Comparison of ENCODE assay signal across 28 cellular contexts in the genomic region with DNA sequence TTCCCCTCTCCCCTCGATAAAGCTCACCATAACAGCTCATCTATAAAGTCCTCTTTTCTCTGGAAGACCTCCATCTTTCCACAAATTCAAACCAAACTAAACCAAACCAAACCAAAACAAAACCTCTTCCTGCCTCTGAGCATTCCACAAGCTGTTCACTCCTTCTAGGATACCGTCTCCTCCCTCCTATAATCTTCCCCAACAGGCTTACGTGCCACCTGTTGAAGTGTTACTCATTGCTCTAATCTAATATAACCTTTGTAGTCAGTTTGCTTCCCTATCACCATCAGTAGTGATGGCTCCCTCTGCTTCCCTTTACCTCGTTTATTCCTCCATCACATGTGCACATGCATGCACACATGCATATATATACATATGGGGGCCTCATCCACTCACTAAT. TPM values are rescaled to one million over a fixed set of nuclear protein-coding genes. Genes with fewer than 3 reads are reported as not detected.
DNase-seq lines count a peak whose midpoint lies in the region; ATAC-seq, FAIRE-seq and TF ChIP-seq lines count a peak whose summit lies in the region.
"Had no signal": no experiment of that assay in that cellular context is flagged by ENCODE, and none has a peak within 500 bp of the region (broad histone marks: within the 10 kb centered on the region; RNA-seq: fewer than 3 reads in every experiment).

No MANE protein-coding gene starts in this region.

- ATAC-seq in DND-41 (ENCODE audit: insufficient read depth, low read depth), result no peak
- no peak for ATAC-seq in CD8-positive, alpha-beta T cell
- ATAC-seq: GM23338, HCT116 had no signal

- H3K27ac ChIP-seq in DND-41 (ENCODE audit: low read length), result peak overlapping the region; percentile 89
- no peak overlapping the region for H3K27ac ChIP-seq in WERI-Rb-1
- no peak overlapping the region for H3K27ac ChIP-seq in small intestine (ENCODE audit: low read depth in 1 of 2, low read length in 1 of 2)
- no peak overlapping the region for H3K27ac ChIP-seq in CD8-positive, alpha-beta T cell (ENCODE audit: low read depth, low read length)
- H3K27ac ChIP-seq: 22Rv1; BLaER1 treated with 17β-estradiol and CSF1 and Interleukin-3, amounts not matched to agents 10 nM and 100 nM had no signal

- peak overlapping the region in 1 of 2 experiments; percentile 10; a peak in 1 of 4 replicates for H3K4me3 ChIP-seq in DND-41 (ENCODE audit: low read depth in 1 of 2, low read length in 2 of 2)
- no peak overlapping the region for H3K4me3 ChIP-seq in WERI-Rb-1 (ENCODE audit: low read depth, low read length)
- no peak overlapping the region for H3K4me3 ChIP-seq in small intestine (ENCODE audit: low read depth in 1 of 2, low read length in 2 of 2)
- no peak overlapping the region for H3K4me3 ChIP-seq in CD8-positive, alpha-beta T cell (ENCODE audit: low read depth, low read length)
- H3K4me3 ChIP-seq: BLaER1 treated with 17β-estradiol and CSF1 and Interleukin-3, amounts not matched to agents 10 nM and 100 nM; GM23338 had no signal

- H4K20me1 ChIP-seq in DND-41 (ENCODE audit: insufficient read depth, low read length), result peaks cover 39% of the 10 kb centered on the region; the same call in 1 of the 2 replicates
- H4K20me1 ChIP-seq: BLaER1 treated with 17β-estradiol and CSF1 and Interleukin-3, amounts not matched to agents 10 nM and 100 nM had no signal

- H3K4me3 Mint-ChIP-seq in CD8-positive, alpha-beta T cell, result no peak overlapping the region
- H3K4me3 Mint-ChIP-seq: CD14-positive monocyte; CD4-positive, alpha-beta T cell; GM23338; H9 had no signal

- no peak for FAIRE-seq in small intestine (lab: Jason Lieb, UNC)
- FAIRE-seq: A204.1, GM12891, GM18507 had no signal

- CTCF ChIA-PET in HEK293T (lab: Yijun Ruan, JAX), result no interaction called here
- CTCF ChIA-PET in CD8-positive, alpha-beta T cell (lab: Charles Lee), result interaction anchor here (1.0 to 2.0 kb wide), 4 partner anchors 7 to 209 kb away, joined by 3 to 5 read pairs (median 3); no protein-coding TSS in a partner anchor

- H2AFZ ChIP-seq in DND-41 (ENCODE audit: low read depth, low read length), result no peak overlapping the region
- H2AFZ ChIP-seq: GM23338 had no signal

- 40 to 67% (median 48%) methylated on average over 4 of the region's 4 CpGs for WGBS in small intestine, 3 donors

- no peaks in the 10 kb centered on the region for H3K36me3 Mint-ChIP-seq in CD8-positive, alpha-beta T cell
- H3K36me3 Mint-ChIP-seq: CD14-positive monocyte had no signal

- H3K9me3 ChIP-seq in DND-41 (ENCODE audit: insufficient read depth, low read length, severe bottlenecking), result no peaks in the 10 kb centered on the region
- peaks cover 4% of the 10 kb centered on the region for H3K9me3 ChIP-seq in WERI-Rb-1 (ENCODE audit: severe bottlenecking)
- H3K9me3 ChIP-seq in small intestine (ENCODE audit: control insufficient read depth, low read depth), result no peaks in the 10 kb centered on the region
- H3K9me3 ChIP-seq in CD8-positive, alpha-beta T cell (ENCODE audit: low read length), result no peaks in the 10 kb centered on the region
- H3K9me3 ChIP-seq: BE2C had no signal

- peak overlapping the region; percentile 54 for H3K4me2 ChIP-seq in DND-41 (ENCODE audit: insufficient read depth, low read length)
- H3K4me2 ChIP-seq: BLaER1 treated with 17β-estradiol and CSF1 and Interleukin-3, amounts not matched to agents 10 nM and 100 nM; GM23338 had no signal

- H3K27me3 Mint-ChIP-seq in CD8-positive, alpha-beta T cell (ENCODE audit: low read depth), result peaks cover 19% of the 10 kb centered on the region
- H3K27me3 Mint-ChIP-seq: CD4-positive, alpha-beta T cell had no signal

- no peak overlapping the region for H3K27ac Mint-ChIP-seq in CD8-positive, alpha-beta T cell
- H3K27ac Mint-ChIP-seq: CD4-positive, alpha-beta T cell; GM23338; H9 had no signal

- no peaks in the 10 kb centered on the region for H3K27me3 ChIP-seq in DND-41 (ENCODE audit: insufficient read depth, low read length, poor library complexity)
- H3K27me3 ChIP-seq in WERI-Rb-1 (ENCODE audit: insufficient read depth, low read depth, severe bottlenecking), result no peaks in the 10 kb centered on the region
- no peaks in the 10 kb centered on the region for H3K27me3 ChIP-seq in small intestine (ENCODE audit: control insufficient read depth in 2 of 2, insufficient read depth in 2 of 2, low read length in 2 of 2)
- no peaks in the 10 kb centered on the region for H3K27me3 ChIP-seq in CD8-positive, alpha-beta T cell (ENCODE audit: insufficient read depth, low read length)
- H3K27me3 ChIP-seq: BE2C; BLaER1 treated with 17β-estradiol and CSF1 and Interleukin-3, amounts not matched to agents 10 nM and 100 nM had no signal

- peaks cover 41% of the 10 kb centered on the region for H3K4me1 Mint-ChIP-seq in CD8-positive, alpha-beta T cell (ENCODE audit: low read depth)

- H3K79me2 ChIP-seq in DND-41 (ENCODE audit: insufficient read depth, low read length), result peaks cover 95% of the 10 kb centered on the region

- H3K36me3 ChIP-seq in DND-41 (ENCODE audit: insufficient read depth, low read length), result peaks cover 43% of the 10 kb centered on the region
- H3K36me3 ChIP-seq in WERI-Rb-1, result no peaks in the 10 kb centered on the region
- no peaks in the 10 kb centered on the region for H3K36me3 ChIP-seq in small intestine (ENCODE audit: control insufficient read depth in 2 of 2, insufficient read depth in 2 of 2, low read length in 2 of 2)
- H3K36me3 ChIP-seq in CD8-positive, alpha-beta T cell (ENCODE audit: insufficient read depth, low read length), result no peaks in the 10 kb centered on the region
- H3K36me3 ChIP-seq: BE2C; BLaER1 treated with 17β-estradiol and CSF1 and Interleukin-3, amounts not matched to agents 10 nM and 100 nM had no signal

- H3K9ac ChIP-seq in DND-41 (ENCODE audit: low read depth, low read length), result peak overlapping the region; percentile 52
- H3K9ac ChIP-seq: BLaER1 treated with 17β-estradiol and CSF1 and Interleukin-3, amounts not matched to agents 10 nM and 100 nM had no signal

- intact Hi-C loops in CD8-positive, alpha-beta T cell (cut with DNase I, micrococcal nuclease), result no loop called here

- TF ChIP-seq CTCF in DND-41 (IDR thresholded peaks at IDR 0.05; ENCODE audit: borderline replicate concordance, extremely low read depth, low read length, poor library complexity, severe bottlenecking) (no peak), WERI-Rb-1 (IDR thresholded peaks at IDR 0.05; ENCODE audit: low read depth, low read length) (no peak)
- no peak for TF ChIP-seq CTCF in CD8-positive, alpha-beta T cell (IDR thresholded peaks at IDR 0.05)

- POLR2A ChIA-PET in HEK293T (lab: Yijun Ruan, JAX), result no interaction called here
- POLR2A ChIA-PET in CD8-positive, alpha-beta T cell (lab: Charles Lee), result no interaction called here

- H3K4me1 ChIP-seq in DND-41 (ENCODE audit: insufficient read depth, low read length) (peaks cover 100% of the 10 kb centered on the region), small intestine (ENCODE audit: control insufficient read depth in 2 of 2, insufficient read depth in 1 of 2, low read depth in 1 of 2, low read length in 1 of 2) (no peaks in the 10 kb centered on the region)
- H3K4me1 ChIP-seq in CD8-positive, alpha-beta T cell (ENCODE audit: insufficient read depth, low read length), result peaks cover 34% of the 10 kb centered on the region
- H3K4me1 ChIP-seq: BE2C; BLaER1 treated with 17β-estradiol and CSF1 and Interleukin-3, amounts not matched to agents 10 nM and 100 nM had no signal

- DNase-seq in DMS 273 (lab: John Stamatoyannopoulos, UW; ENCODE audit: unreplicated experiment), result peak; percentile 14
- DNase-seq in DMS 273 treated with DMSO at 0.1 percent for 48 hours (lab: John Stamatoyannopoulos, UW), result no peak
- DNase-seq in DND-41, result no peak
- peak; percentile 11 for DNase-seq in WERI-Rb-1
- DNase-seq in small intestine, result peak; percentile 50
- no peak for DNase-seq in occipital lobe (lab: John Stamatoyannopoulos, UW)
- DNase-seq in HEK293T (ENCODE audit: extremely low spot score), result no peak
- no peak for DNase-seq in CD8-positive, alpha-beta T cell
- DNase-seq: AML-193; BE2C; Calu3; CD4-positive, alpha-beta T cell; COR-L47; DMS79; GF-D8; H9 had no signal

- H3K9me3 Mint-ChIP-seq in CD8-positive, alpha-beta T cell, result peaks cover 4% of the 10 kb centered on the region
- H3K9me3 Mint-ChIP-seq: GM23338, H9 had no signal

TF ChIP-seq in HEK293T, 16 proteins besides CTCF, POLR2A, EP300 and RAD21:
- TF ChIP-seq FOXM1 (IDR thresholded peaks at IDR 0.05; ENCODE audit: borderline replicate concordance), result no peak
- no peak for TF ChIP-seq ELF4 (IDR thresholded peaks at IDR 0.05)
- TF ChIP-seq L3MBTL2 (conservative IDR thresholded peaks at IDR 0.05), result no peak
- TF ChIP-seq FOXA1 (IDR thresholded peaks at IDR 0.05), result no peak
- TF ChIP-seq, protein P1, sequence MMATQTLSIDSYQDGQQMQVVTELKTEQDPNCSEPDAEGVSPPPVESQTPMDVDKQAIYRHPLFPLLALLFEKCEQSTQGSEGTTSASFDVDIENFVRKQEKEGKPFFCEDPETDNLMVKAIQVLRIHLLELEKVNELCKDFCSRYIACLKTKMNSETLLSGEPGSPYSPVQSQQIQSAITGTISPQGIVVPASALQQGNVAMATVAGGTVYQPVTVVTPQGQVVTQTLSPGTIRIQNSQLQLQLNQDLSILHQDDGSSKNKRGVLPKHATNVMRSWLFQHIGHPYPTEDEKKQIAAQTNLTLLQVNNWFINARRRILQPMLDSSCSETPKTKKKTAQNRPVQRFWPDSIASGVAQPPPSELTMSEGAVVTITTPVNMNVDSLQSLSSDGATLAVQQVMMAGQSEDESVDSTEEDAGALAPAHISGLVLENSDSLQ (IDR thresholded peaks at IDR 0.05), result no peak
- TF ChIP-seq LEF1 (IDR thresholded peaks at IDR 0.05; ENCODE audit: borderline replicate concordance), result no peak
- no peak for TF ChIP-seq NFRKB (IDR thresholded peaks at IDR 0.05)
- no peak for TF ChIP-seq FOXK2 (IDR thresholded peaks at IDR 0.05)
- TF ChIP-seq CTBP1 (IDR thresholded peaks at IDR 0.05; ENCODE audit: borderline replicate concordance), result no peak
- no peak for TF ChIP-seq ARNT (IDR thresholded peaks at IDR 0.05)
- no peak for TF ChIP-seq BHLHE40 (IDR thresholded peaks at IDR 0.05; ENCODE audit: borderline replicate concordance)
- no peak for TF ChIP-seq SP1 (IDR thresholded peaks at IDR 0.05)
- TF ChIP-seq ZNF384 (IDR thresholded peaks at IDR 0.05), result no peak
- no peak for TF ChIP-seq HDGF (IDR thresholded peaks at IDR 0.05; ENCODE audit: borderline replicate concordance)
- TF ChIP-seq SUZ12 (IDR thresholded peaks at IDR 0.05), result no peak
- TF ChIP-seq TARDBP (IDR thresholded peaks at IDR 0.05), result no peak

RNA-seq across cellular contexts. Expression of a gene that starts 12.7 kb away (rescaled TPM):
- polyA plus RNA-seq in small intestine, result 1 to 10 TPM in 2 of 3 donors, under 1 TPM in 1; 0.22 to 2.7 (median 1.1) TPM
- 0.16 TPM for total RNA-seq in occipital lobe
- 10 to 100 TPM; 23.4 to 25.0 TPM for total RNA-seq in CD8-positive, alpha-beta T cell
- total RNA-seq: Calu3, Daoy, G401, GM23338, H4, H9 had no signal
- polyA plus RNA-seq: AG04450, CD14-positive monocyte, GM23338 had no signal

RNA-seq across cellular contexts. Expression of a gene that starts 31.7 kb away (rescaled TPM):
- polyA plus RNA-seq in small intestine, result 1 to 10 TPM; 4.5 to 7.7 (median 5.4) TPM
- total RNA-seq in occipital lobe, result 26.5 TPM
- total RNA-seq in CD8-positive, alpha-beta T cell, result 10 to 100 TPM in 1 of 2 experiments, 1 to 10 TPM in 1; 10.0 TPM

Comparison
In these comparisons a context has a peak if more than half of its experiments do, and no peak if none do; other contexts are left out.
1. DNase-seq: peak in DMS 273 (single experiment), WERI-Rb-1 (single experiment) and small intestine (single experiment); none in DMS 273 treated with DMSO at 0.1 percent for 48 hours (single experiment), DND-41 (single experiment), occipital lobe (single experiment), HEK293T (single experiment) and CD8-positive, alpha-beta T cell (0 of 7).
2. RNA of a gene that starts 12.7 kb away (total RNA-seq): 23.4 to 25.0 TPM in CD8-positive, alpha-beta T cell; 0.16 TPM in occipital lobe (single experiment); every median in the first group is over 10 times any median in the second.